ENCODE assay signal across 7 cellular contexts in genomic region chr4:184263910-184264732, GRCh38. TPM values are rescaled to one million over a fixed set of nuclear protein-coding genes. Genes with fewer than 3 reads are reported as not detected.
DNase-seq lines count a peak whose midpoint lies in the region; ATAC-seq and TF ChIP-seq lines count a peak whose summit lies in the region.

No MANE protein-coding gene starts in this region.

- ATAC-seq in GM18502 (IDR thresholded peaks at IDR 0.05; ENCODE audit: poor library complexity, unreplicated experiment) (peak; percentile 33), HG03175 (IDR thresholded peaks at IDR 0.05; ENCODE audit: unreplicated experiment) (peak; percentile 33)

- no peaks in the 10 kb centered on the region for H3K36me3 ChIP-seq in mammary epithelial cell (ENCODE audit: insufficient read depth, low read length)

- H3K27ac ChIP-seq in mammary epithelial cell (ENCODE audit: insufficient read depth, low read depth, low read length) = no peak overlapping the region

- H3K9me3 ChIP-seq in mammary epithelial cell (replicated peaks; ENCODE audit: insufficient read depth, low read length) = no peaks in the 10 kb centered on the region

- DNase-seq in NCI-H345 (lab: John Stamatoyannopoulos, UW) (peak; percentile 90), mammary epithelial cell (peak; percentile 79), islet precursor cell (peak; percentile 92)
- peak; percentile 82 to 93 for DNase-seq in stimulated activated CD4-positive, alpha-beta T cell treated with anti-CD3 and anti-CD28 coated beads, Interleukin-1b, Interleukin-23, amount 100 ng/mL, for 1 hour (ENCODE audit: low read depth in 2 of 2)

- 32% methylated on average over 17 of the region's 19 CpGs for WGBS in mammary epithelial cell (ENCODE audit: low coverage, missing lambda C conversion rate)

- H3K4me3 ChIP-seq in WI38 (ENCODE audit: low read depth, low read length) (no peak overlapping the region), mammary epithelial cell (replicated peaks in 1 of 3; ENCODE audit: insufficient read depth in 1 of 3, low read depth in 2 of 3, low read length in 3 of 3) (no peak overlapping the region)

- H3K4me2 ChIP-seq in mammary epithelial cell (ENCODE audit: insufficient read depth, low read depth, low read length) = no peak overlapping the region

- intact Hi-C loops in mammary epithelial cell (cut with micrococcal nuclease) = loop anchor here (1.0 to 2.0 kb wide), 4 partner anchors 210 to 721 kb away; partner anchors contain the start of genes CASP3, IRF2 and PRIMPOL

- in situ Hi-C loops in mammary epithelial cell (cut with MboI; ENCODE audit: low sequenced_read_pairs in 2 of 2) = loop anchor here in 1 of 2 donors (10.0 kb wide), 1 partner anchor 271 kb away; no protein-coding TSS in a partner anchor

- CTCF ChIA-PET in mammary epithelial cell (lab: Charles Lee; ENCODE audit: low non-redundant PET) = interaction anchor here (0.6 to 0.9 kb wide), 6 partner anchors 24 to 1528 kb away, joined by 3 to 9 read pairs (median 4); no protein-coding TSS in a partner anchor

- H3K4me1 ChIP-seq in mammary epithelial cell (ENCODE audit: insufficient read depth, low read length) = peaks cover 26% of the 10 kb centered on the region

- H3K27me3 ChIP-seq in mammary epithelial cell (ENCODE audit: insufficient read depth, low read length) = peaks cover under 1% of the 10 kb centered on the region

- dilution Hi-C loops in mammary epithelial cell (cut with HindIII; ENCODE audit: low sequenced_read_pairs) = no loop called here

- no peaks in the 10 kb centered on the region for H3K79me2 ChIP-seq in mammary epithelial cell (ENCODE audit: insufficient read depth, low read length)

- H4K20me1 ChIP-seq in mammary epithelial cell (ENCODE audit: insufficient read depth, low read length) = no peaks in the 10 kb centered on the region

- peak overlapping the region; percentile 57 for H2AFZ ChIP-seq in mammary epithelial cell (ENCODE audit: low read depth, low read length)

- no peak overlapping the region for H3K9ac ChIP-seq in mammary epithelial cell (ENCODE audit: insufficient read depth, low read length)

- no TSS peak for BruUV-seq in mammary epithelial cell (replicated peaks; lab: Mats Ljungman, UMichigan)

- TF ChIP-seq CTCF in WI38 (IDR thresholded peaks at IDR 0.05; ENCODE audit: low read depth, low read length) (peak; percentile 66), mammary epithelial cell (conservative IDR thresholded peaks at IDR 0.05 in 1 of 2, IDR thresholded peaks at IDR 0.05 in 1 of 2; ENCODE audit: extremely low read depth in 1 of 2, insufficient read depth in 1 of 2, low read depth in 1 of 2, low read length in 2 of 2) (peak; percentile 79 to 80)

RNA-seq across cellular contexts. Expression of gene ENPP6, which starts 46.4 kb away (rescaled TPM):
- total RNA-seq in mammary epithelial cell = under 1 TPM in 1 of 2 donors, not detected in 1; 0.33 TPM
- polyA plus RNA-seq in mammary epithelial cell = 0.01 TPM
- not detected for polyA minus RNA-seq in mammary epithelial cell
